In the genomic region with DNA sequence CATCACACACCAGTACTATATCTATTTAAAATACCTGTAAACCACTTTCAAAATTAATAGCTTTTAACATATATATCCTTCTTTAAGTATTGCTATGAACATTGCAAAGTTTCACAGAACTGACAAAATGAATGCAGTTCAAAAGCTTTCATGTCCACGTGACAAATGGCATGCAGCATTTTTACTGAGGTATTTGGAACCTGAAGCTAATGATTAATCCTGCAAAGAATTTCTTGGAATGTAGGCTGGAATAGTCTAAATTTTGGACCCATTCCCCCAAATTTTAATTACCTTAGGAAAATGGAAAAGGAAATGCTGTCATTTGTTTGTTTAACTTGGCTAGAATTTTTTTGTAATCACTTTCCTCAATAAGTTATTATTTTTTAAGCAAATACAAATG, we compare ENCODE assay signal across 25 cellular contexts.
DNase-seq lines count a peak whose midpoint lies in the region; ATAC-seq, FAIRE-seq and TF ChIP-seq lines count a peak whose summit lies in the region.
"Had no signal": no experiment of that assay in that cellular context is flagged by ENCODE, and none has a peak within 500 bp of the region (broad histone marks: within the 10 kb centered on the region; RNA-seq: fewer than 3 reads in every experiment).

No MANE protein-coding gene starts in this region.

- TF ChIP-seq EP300 in SK-N-SH (IDR thresholded peaks at IDR 0.05; ENCODE audit: borderline replicate concordance in 1 of 2, low read depth in 1 of 2, low read length in 1 of 2): no peak

- DNase-seq in SK-N-SH: no peak
- no peak for DNase-seq in RCC 7860 (ENCODE audit: low spot score)
- DNase-seq in kidney: no peak
- peak; percentile 6 for DNase-seq in urothelium cell line (ENCODE audit: low spot score)
- no peak for DNase-seq in GM10248 (ENCODE audit: extremely low spot score)
- DNase-seq in brain microvascular endothelial cell: no peak
- no peak for DNase-seq in H7
- DNase-seq: DMS53; KBM-7; NCI-H1105; NCI-H146; NCI-H2029 treated with DMSO at 0.1 percent for 48 hours; NCI-H226; NCI-H510A treated with DMSO at 0.1 percent for 48 hours; NCI-H748 treated with DMSO at 0.1 percent for 48 hours; NK-92 treated with Interleukin-12 subunit alpha and Interleukin-12 subunit beta, amount 100 ng/mL, for 24 hours; Right ventricle myocardium superior; SW 1271 had no signal

- TF ChIP-seq RAD21 in SK-N-SH (IDR thresholded peaks at IDR 0.05; ENCODE audit: low read length): no peak

- H3K4me3 ChIP-seq in SK-N-SH (ENCODE audit: low read depth in 2 of 2, low read length in 1 of 2) (no peak overlapping the region), kidney (ENCODE audit: low read length in 2 of 2) (peak overlapping the region in 1 of 2 donors; percentile 37), brain microvascular endothelial cell (ENCODE audit: low read depth, low read length) (no peak overlapping the region), H7 (ENCODE audit: insufficient read depth, low read depth, low read length) (no peak overlapping the region)
- H3K4me3 ChIP-seq: GM12878, GM23338 had no signal

- no peaks in the 10 kb centered on the region for H3K9me2 ChIP-seq in SK-N-SH

- no peak overlapping the region for H2AFZ ChIP-seq in SK-N-SH (ENCODE audit: low read depth)
- H2AFZ ChIP-seq: GM23338 had no signal

- 42% methylated on average over 1 of the region's 1 CpG for WGBS in SK-N-SH (ENCODE audit: low lambda C conversion rate)

- no peak; the same call in 2 of the 3 replicates for ATAC-seq in SK-N-SH treated with all-trans-retinoic acid at 6 μM for 48 hours
- ATAC-seq: GM12878, GM23338, Panc1 had no signal

- H3K27ac ChIP-seq in SK-N-SH (ENCODE audit: low read depth in 2 of 2, low read length in 1 of 2) (no peak overlapping the region), kidney (ENCODE audit: low read depth in 2 of 2, low read length in 2 of 2) (no peak overlapping the region), brain microvascular endothelial cell (no peak overlapping the region)
- H3K27ac ChIP-seq: 22Rv1, C4-2B had no signal

- H3K9me3 ChIP-seq in SK-N-SH (no peaks in the 10 kb centered on the region), kidney (ENCODE audit: control insufficient read depth in 1 of 2, low read length in 2 of 2) (no peaks in the 10 kb centered on the region)

- in situ Hi-C loops in brain microvascular endothelial cell (cut with HindIII; ENCODE audit: low pct_ligation_motif_present, low sequenced_read_pairs): no loop called here

- H3K36me3 ChIP-seq in SK-N-SH (replicated peaks in 1 of 2; ENCODE audit: control insufficient read depth in 1 of 2, insufficient read depth in 2 of 2, low read length in 1 of 2) (no peaks in the 10 kb centered on the region), kidney (ENCODE audit: control insufficient read depth in 1 of 2, insufficient read depth in 2 of 2, low read length in 2 of 2) (no peaks in the 10 kb centered on the region), brain microvascular endothelial cell (replicated peaks) (no peaks in the 10 kb centered on the region), H7 (replicated peaks; ENCODE audit: control insufficient read depth, insufficient read depth, low read length) (no peaks in the 10 kb centered on the region)

- no peak overlapping the region for H3K4me2 ChIP-seq in SK-N-SH
- H3K4me2 ChIP-seq: GM23338 had no signal

- H3F3A ChIP-seq in SK-N-SH (replicated peaks; ENCODE audit: insufficient read depth): peaks cover 5% of the 10 kb centered on the region

- FAIRE-seq in RCC 7860 (lab: Jason Lieb, UNC) (peak; percentile 27), kidney (lab: Jason Lieb, UNC) (peak; percentile 52), urothelium cell line (lab: Jason Lieb, UNC) (no peak)
- FAIRE-seq: D721Med, GM12878 had no signal

- H3K79me2 ChIP-seq in SK-N-SH (ENCODE audit: insufficient read depth): no peaks in the 10 kb centered on the region

- H3K27me3 ChIP-seq in SK-N-SH (ENCODE audit: insufficient read depth) (no peaks in the 10 kb centered on the region), brain microvascular endothelial cell (replicated peaks) (no peaks in the 10 kb centered on the region), H7 (ENCODE audit: control insufficient read depth, insufficient read depth, low read length) (no peaks in the 10 kb centered on the region)

- H3K4me1 ChIP-seq in SK-N-SH (ENCODE audit: control insufficient read depth in 1 of 2, insufficient read depth in 2 of 2, low read depth in 1 of 2, low read length in 1 of 2) (peaks cover 0 to 3% of the 10 kb centered on the region in 2 experiments; a peak in 1 of 4 replicates), kidney (ENCODE audit: control insufficient read depth in 1 of 2, insufficient read depth in 1 of 2, low read depth in 1 of 2, low read length in 2 of 2) (peaks cover 4 to 6% of the 10 kb centered on the region in 2 donors)

- no peak overlapping the region for H3K9ac ChIP-seq in SK-N-SH
- no peak overlapping the region for H3K9ac ChIP-seq in kidney (ENCODE audit: low read length in 2 of 2)

- intact Hi-C loops in kidney (cut with DNase I): no loop called here

- H4K20me1 ChIP-seq in SK-N-SH (ENCODE audit: insufficient read depth): no peaks in the 10 kb centered on the region

- TF ChIP-seq CTCF in SK-N-SH (IDR thresholded peaks at IDR 0.05) (no peak), kidney (IDR thresholded peaks at IDR 0.05; ENCODE audit: borderline replicate concordance, extremely low read depth, insufficient read depth) (no peak), GM10248 (IDR thresholded peaks at IDR 0.05; ENCODE audit: control extremely low read depth, extremely low read depth, low read depth, missing control alignments) (no peak), brain microvascular endothelial cell (IDR thresholded peaks at IDR 0.05; ENCODE audit: low read depth, low read length, missing control alignments) (no peak)

- POLR2A ChIA-PET in SK-N-SH (lab: Yijun Ruan, JAX): no interaction called here
- POLR2A ChIA-PET in GM10248 (lab: Yijun Ruan, JAX): no interaction called here

- CTCF ChIA-PET in SK-N-SH (lab: Yijun Ruan, JAX): no interaction called here
- CTCF ChIA-PET in GM10248 (lab: Yijun Ruan, JAX): no interaction called here

TF ChIP-seq in SK-N-SH treated with all-trans-retinoic acid at 6 μM for 48 hours, 23 proteins besides CTCF, POLR2A, EP300 and RAD21:
- TF ChIP-seq, protein P1, sequence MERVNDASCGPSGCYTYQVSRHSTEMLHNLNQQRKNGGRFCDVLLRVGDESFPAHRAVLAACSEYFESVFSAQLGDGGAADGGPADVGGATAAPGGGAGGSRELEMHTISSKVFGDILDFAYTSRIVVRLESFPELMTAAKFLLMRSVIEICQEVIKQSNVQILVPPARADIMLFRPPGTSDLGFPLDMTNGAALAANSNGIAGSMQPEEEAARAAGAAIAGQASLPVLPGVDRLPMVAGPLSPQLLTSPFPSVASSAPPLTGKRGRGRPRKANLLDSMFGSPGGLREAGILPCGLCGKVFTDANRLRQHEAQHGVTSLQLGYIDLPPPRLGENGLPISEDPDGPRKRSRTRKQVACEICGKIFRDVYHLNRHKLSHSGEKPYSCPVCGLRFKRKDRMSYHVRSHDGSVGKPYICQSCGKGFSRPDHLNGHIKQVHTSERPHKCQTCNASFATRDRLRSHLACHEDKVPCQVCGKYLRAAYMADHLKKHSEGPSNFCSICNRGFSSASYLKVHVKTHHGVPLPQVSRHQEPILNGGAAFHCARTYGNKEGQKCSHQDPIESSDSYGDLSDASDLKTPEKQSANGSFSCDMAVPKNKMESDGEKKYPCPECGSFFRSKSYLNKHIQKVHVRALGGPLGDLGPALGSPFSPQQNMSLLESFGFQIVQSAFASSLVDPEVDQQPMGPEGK (CRISPR knock-in tag; IDR thresholded peaks at IDR 0.05; ENCODE audit: borderline replicate concordance): no peak
- TF ChIP-seq ZFP30 (CRISPR knock-in tag; IDR thresholded peaks at IDR 0.05) (no peak), GLIS3 (CRISPR knock-in tag; IDR thresholded peaks at IDR 0.05) (no peak), ISL1 (CRISPR knock-in tag; IDR thresholded peaks at IDR 0.05) (peak; percentile 74)

TF ChIP-seq in SK-N-SH, 30 proteins besides CTCF, POLR2A, EP300 and RAD21 (continues in another document):
- TF ChIP-seq NFIC (IDR thresholded peaks at IDR 0.05; ENCODE audit: borderline replicate concordance) (no peak), FOXJ3 (CRISPR knock-in tag; IDR thresholded peaks at IDR 0.05) (no peak), MEF2A (IDR thresholded peaks at IDR 0.05; ENCODE audit: borderline replicate concordance, low read depth) (no peak)
- TF ChIP-seq, protein P2, sequence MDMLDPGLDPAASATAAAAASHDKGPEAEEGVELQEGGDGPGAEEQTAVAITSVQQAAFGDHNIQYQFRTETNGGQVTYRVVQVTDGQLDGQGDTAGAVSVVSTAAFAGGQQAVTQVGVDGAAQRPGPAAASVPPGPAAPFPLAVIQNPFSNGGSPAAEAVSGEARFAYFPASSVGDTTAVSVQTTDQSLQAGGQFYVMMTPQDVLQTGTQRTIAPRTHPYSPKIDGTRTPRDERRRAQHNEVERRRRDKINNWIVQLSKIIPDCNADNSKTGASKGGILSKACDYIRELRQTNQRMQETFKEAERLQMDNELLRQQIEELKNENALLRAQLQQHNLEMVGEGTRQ (IDR thresholded peaks at IDR 0.05; ENCODE audit: borderline replicate concordance, low read depth, low read length): no peak
- TF ChIP-seq, protein P3, sequence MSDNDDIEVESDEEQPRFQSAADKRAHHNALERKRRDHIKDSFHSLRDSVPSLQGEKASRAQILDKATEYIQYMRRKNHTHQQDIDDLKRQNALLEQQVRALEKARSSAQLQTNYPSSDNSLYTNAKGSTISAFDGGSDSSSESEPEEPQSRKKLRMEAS (IDR thresholded peaks at IDR 0.05; ENCODE audit: low read depth): no peak
- TF ChIP-seq, protein P4, sequence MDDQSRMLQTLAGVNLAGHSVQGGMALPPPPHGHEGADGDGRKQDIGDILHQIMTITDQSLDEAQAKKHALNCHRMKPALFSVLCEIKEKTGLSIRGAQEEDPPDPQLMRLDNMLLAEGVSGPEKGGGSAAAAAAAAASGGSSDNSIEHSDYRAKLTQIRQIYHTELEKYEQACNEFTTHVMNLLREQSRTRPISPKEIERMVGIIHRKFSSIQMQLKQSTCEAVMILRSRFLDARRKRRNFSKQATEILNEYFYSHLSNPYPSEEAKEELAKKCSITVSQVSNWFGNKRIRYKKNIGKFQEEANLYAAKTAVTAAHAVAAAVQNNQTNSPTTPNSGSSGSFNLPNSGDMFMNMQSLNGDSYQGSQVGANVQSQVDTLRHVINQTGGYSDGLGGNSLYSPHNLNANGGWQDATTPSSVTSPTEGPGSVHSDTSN (IDR thresholded peaks at IDR 0.05): no peak
